ENCODE assay signal across 15 cellular contexts in genomic region chr6:149323925-149324324, GRCh38. TPM values are rescaled to one million over a fixed set of nuclear protein-coding genes. Genes with fewer than 3 reads are reported as not detected.
DNase-seq lines count a peak whose midpoint lies in the region; ATAC-seq, FAIRE-seq and TF ChIP-seq lines count a peak whose summit lies in the region.
"Had no signal": no experiment of that assay in that cellular context is flagged by ENCODE, and none has a peak within 500 bp of the region (broad histone marks: within the 10 kb centered on the region; RNA-seq: fewer than 3 reads in every experiment).

No MANE protein-coding gene starts in this region.

- no peaks in the 10 kb centered on the region for H3K9me3 Mint-ChIP-seq in activated CD4-positive, alpha-beta T cell treated with anti-CD3 and anti-CD28 coated beads, Interleukin-2, amount 10 ng/mL, durations not matched to agents 7 days and 5 days
- no peaks in the 10 kb centered on the region for H3K9me3 Mint-ChIP-seq in activated naive CD8-positive, alpha-beta T cell (ENCODE audit: low read depth)
- no peaks in the 10 kb centered on the region for H3K9me3 Mint-ChIP-seq in natural killer cell treated with Interleukin-12 subunit alpha and Interleukin-12 subunit beta and Interleukin-15 and Interleukin-18, amount 100 ng/mL, for 72 hours
- H3K9me3 Mint-ChIP-seq in nephron progenitor cell = no peaks in the 10 kb centered on the region
- H3K9me3 Mint-ChIP-seq: IgD-negative memory B cell had no signal

- peak overlapping the region; percentile 56 for H3K27ac Mint-ChIP-seq in activated CD4-positive, alpha-beta T cell treated with anti-CD3 and anti-CD28 coated beads, Interleukin-2, amount 10 ng/mL, durations not matched to agents 7 days and 5 days
- peak overlapping the region; percentile 98 for H3K27ac Mint-ChIP-seq in activated naive CD8-positive, alpha-beta T cell
- peak overlapping the region; percentile 92 to 96 for H3K27ac Mint-ChIP-seq in natural killer cell treated with Interleukin-12 subunit alpha and Interleukin-12 subunit beta and Interleukin-15 and Interleukin-18, amount 100 ng/mL, for 72 hours
- H3K27ac Mint-ChIP-seq in nephron progenitor cell = no peak overlapping the region

- no peaks in the 10 kb centered on the region for H3K27me3 Mint-ChIP-seq in activated CD4-positive, alpha-beta T cell treated with anti-CD3 and anti-CD28 coated beads, Interleukin-2, amount 10 ng/mL, durations not matched to agents 7 days and 5 days
- no peaks in the 10 kb centered on the region for H3K27me3 Mint-ChIP-seq in activated naive CD8-positive, alpha-beta T cell
- H3K27me3 Mint-ChIP-seq in natural killer cell treated with Interleukin-12 subunit alpha and Interleukin-12 subunit beta and Interleukin-15 and Interleukin-18, amount 100 ng/mL, for 72 hours = no peaks in the 10 kb centered on the region
- H3K27me3 Mint-ChIP-seq in nephron progenitor cell (ENCODE audit: low read depth, poor library complexity) = no peaks in the 10 kb centered on the region
- H3K27me3 Mint-ChIP-seq: IgD-negative memory B cell had no signal

- CTCF ChIA-PET in activated CD4-positive, alpha-beta T cell treated with anti-CD3 and anti-CD28 coated beads, Interleukin-2, amount 10 ng/mL, durations not matched to agents 7 days and 5 days (lab: Charles Lee) = interaction anchor here (1.5 to 4.4 kb wide), 2 partner anchors 10 to 20 kb away, joined by 3 to 30 read pairs; no protein-coding TSS in a partner anchor

- TF ChIP-seq CTCF in LNCaP clone FGC (IDR thresholded peaks at IDR 0.05; ENCODE audit: control insufficient read depth, extremely low read depth, insufficient read depth) (no peak), nephron progenitor cell (IDR thresholded peaks at IDR 0.05) (no peak)

- no peak for FAIRE-seq in HTR-8/SVneo (lab: Jason Lieb, UNC)

- no peak for ATAC-seq in natural killer cell treated with Interleukin-12 subunit alpha and Interleukin-12 subunit beta and Interleukin-15 and Interleukin-18, amount 100 ng/mL, for 72 hours
- ATAC-seq in HG02763 (IDR thresholded peaks at IDR 0.05; ENCODE audit: unreplicated experiment) = no peak

- peak overlapping the region; percentile 88 for H3K4me3 Mint-ChIP-seq in activated CD4-positive, alpha-beta T cell treated with anti-CD3 and anti-CD28 coated beads, Interleukin-2, amount 10 ng/mL, durations not matched to agents 7 days and 5 days
- peak overlapping the region; percentile 71 for H3K4me3 Mint-ChIP-seq in activated naive CD8-positive, alpha-beta T cell
- H3K4me3 Mint-ChIP-seq in natural killer cell treated with Interleukin-12 subunit alpha and Interleukin-12 subunit beta and Interleukin-15 and Interleukin-18, amount 100 ng/mL, for 72 hours = peak overlapping the region; percentile 25
- H3K4me3 Mint-ChIP-seq in nephron progenitor cell = no peak overlapping the region
- H3K4me3 Mint-ChIP-seq: IgD-negative memory B cell had no signal

- peaks cover 73% of the 10 kb centered on the region for H3K4me1 Mint-ChIP-seq in activated CD4-positive, alpha-beta T cell treated with anti-CD3 and anti-CD28 coated beads, Interleukin-2, amount 10 ng/mL, durations not matched to agents 7 days and 5 days
- H3K4me1 Mint-ChIP-seq in activated naive CD8-positive, alpha-beta T cell (ENCODE audit: low read depth) = peaks cover 85% of the 10 kb centered on the region
- H3K4me1 Mint-ChIP-seq in natural killer cell treated with Interleukin-12 subunit alpha and Interleukin-12 subunit beta and Interleukin-15 and Interleukin-18, amount 100 ng/mL, for 72 hours (ENCODE audit: low read depth in 2 of 2) = peaks cover 42 to 68% of the 10 kb centered on the region in 2 donors
- H3K4me1 Mint-ChIP-seq in nephron progenitor cell = peaks cover 39% of the 10 kb centered on the region

- no peak overlapping the region for H3K4me3 ChIP-seq in LNCaP clone FGC (ENCODE audit: low read depth, low read length)
- H3K4me3 ChIP-seq: hepatocyte had no signal

- DNase-seq in activated CD4-positive, alpha-beta T cell treated with anti-CD3 and anti-CD28 coated beads, Interleukin-2, amount 10 ng/mL, durations not matched to agents 7 days and 5 days = no peak
- no peak for DNase-seq in activated CD4-positive, alpha-beta T cell treated with anti-CD3 and anti-CD28 coated beads, Interleukin-2, amount 50 U/mL, for 4 hours
- DNase-seq in LNCaP clone FGC (ENCODE audit: low read depth) (peak; percentile 26), HTR-8/SVneo (ENCODE audit: insufficient read length, low spot score) (no peak), nephron progenitor cell (no peak)
- DNase-seq in natural killer cell treated with Interleukin-12 subunit alpha and Interleukin-12 subunit beta and Interleukin-15 and Interleukin-18, amount 100 ng/mL, for 72 hours (ENCODE audit: low spot score) = no peak
- DNase-seq: ACHN, cerebellar nuclear complex, NCI-H1417, NCI-H446 treated with DMSO at 0.1 percent for 48 hours, T1000 had no signal

- H3K36me3 Mint-ChIP-seq in activated CD4-positive, alpha-beta T cell treated with anti-CD3 and anti-CD28 coated beads, Interleukin-2, amount 10 ng/mL, durations not matched to agents 7 days and 5 days (ENCODE audit: low read depth) = peaks cover 63% of the 10 kb centered on the region
- H3K36me3 Mint-ChIP-seq in activated naive CD8-positive, alpha-beta T cell = peaks cover 5% of the 10 kb centered on the region
- peaks cover 7% of the 10 kb centered on the region for H3K36me3 Mint-ChIP-seq in natural killer cell treated with Interleukin-12 subunit alpha and Interleukin-12 subunit beta and Interleukin-15 and Interleukin-18, amount 100 ng/mL, for 72 hours
- peaks cover 8% of the 10 kb centered on the region for H3K36me3 Mint-ChIP-seq in nephron progenitor cell (ENCODE audit: low read depth)
- H3K36me3 Mint-ChIP-seq: IgD-negative memory B cell had no signal

- POLR2A ChIA-PET in activated CD4-positive, alpha-beta T cell treated with anti-CD3 and anti-CD28 coated beads, Interleukin-2, amount 10 ng/mL, durations not matched to agents 7 days and 5 days (lab: Charles Lee) = no interaction called here

RNA-seq across cellular contexts. Expression of gene TAB2, which starts 6.4 kb away (rescaled TPM):
- total RNA-seq in activated CD4-positive, alpha-beta T cell treated with anti-CD3 and anti-CD28 coated beads, Interleukin-2, amount 10 ng/mL, durations not matched to agents 7 days and 5 days = 100 to 1,000 TPM; 126 to 154 TPM
- total RNA-seq in natural killer cell treated with Interleukin-12 subunit alpha and Interleukin-12 subunit beta and Interleukin-15 and Interleukin-18, amount 100 ng/mL, for 72 hours = 100 to 1,000 TPM; 101 TPM
